8 cellular contexts compared by ENCODE assay signal in the genomic region with DNA sequence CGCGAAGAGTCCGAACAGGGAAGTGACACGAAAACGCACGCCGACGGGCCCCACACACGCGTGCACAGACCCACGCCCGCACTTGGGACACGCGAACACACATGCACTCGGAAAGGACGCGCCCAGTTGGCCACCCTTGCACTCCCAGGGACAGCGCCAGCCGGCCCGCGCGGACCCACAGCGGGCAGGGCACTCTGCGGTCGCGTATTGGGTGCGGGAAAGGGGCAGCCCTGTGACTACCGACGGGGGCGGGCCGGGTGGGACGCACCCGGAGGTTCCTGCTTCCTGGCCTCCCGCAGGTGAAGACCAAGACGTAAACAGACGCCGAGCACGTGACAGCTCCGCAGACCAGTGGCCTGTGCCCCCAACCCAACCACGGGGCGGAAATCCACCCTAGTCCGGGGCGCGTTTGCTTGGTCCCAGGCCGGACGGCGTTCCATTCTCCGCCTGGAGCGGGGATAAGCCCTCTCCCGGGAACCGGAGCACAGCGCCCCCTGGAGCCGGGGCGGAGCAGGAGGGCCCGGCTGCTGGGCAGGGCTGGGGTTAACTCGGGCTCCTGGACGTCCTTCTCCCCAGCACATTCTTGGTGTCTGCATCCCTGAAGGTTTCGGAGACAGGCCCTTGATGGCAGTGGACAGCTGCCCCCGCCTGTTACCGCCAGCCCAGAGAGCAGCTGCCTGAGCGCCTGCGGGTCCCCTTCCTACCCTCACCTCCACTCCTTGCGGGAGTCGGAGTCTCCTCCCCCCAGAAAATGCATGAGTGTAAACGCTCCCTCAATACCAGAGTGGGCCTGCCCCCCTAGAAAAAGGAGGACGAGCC. TPM values are rescaled to one million over a fixed set of nuclear protein-coding genes. Genes with fewer than 3 reads are reported as not detected.
DNase-seq lines count a peak whose midpoint lies in the region; ATAC-seq and TF ChIP-seq lines count a peak whose summit lies in the region.

No MANE protein-coding gene starts in this region.

- peak overlapping the region; percentile 83 for H3K27ac ChIP-seq in CD4-positive, alpha-beta memory T cell (ENCODE audit: low read depth, low read length)
- H3K27ac ChIP-seq in right atrium auricular region (peak overlapping the region; percentile 99 to 100), aorta (ENCODE audit: low read depth in 1 of 2, low read length in 2 of 2) (peak overlapping the region; percentile 30 to 68)

- H3K4me1 Mint-ChIP-seq in CD4-positive, alpha-beta memory T cell: peaks cover 15 to 34% (median 24%) of the 10 kb centered on the region in 4 donors
- H3K4me1 Mint-ChIP-seq in T-cell: peaks cover 24 to 32% (median 30%) of the 10 kb centered on the region in 3 donors

- peak overlapping the region; percentile 84 to 98 (median 91) for H3K4me3 Mint-ChIP-seq in CD4-positive, alpha-beta memory T cell
- H3K4me3 Mint-ChIP-seq in T-cell: peak overlapping the region; percentile 78 to 95 (median 92)

- 0% methylated on average over 56 to 66 of the region's 66 CpGs for WGBS in aorta, 2 donors

- peaks cover 0 to 3% (median 0%) of the 10 kb centered on the region in 8 donors for H3K9me3 Mint-ChIP-seq in CD4-positive, alpha-beta memory T cell
- no peaks in the 10 kb centered on the region for H3K9me3 Mint-ChIP-seq in T-cell

- POLR2A ChIA-PET in CD4-positive, alpha-beta memory T cell (lab: Charles Lee; ENCODE audit: partially characterized antibody): interaction anchor here (0.7 to 6.1 kb wide), 18 partner anchors 9 to 471 kb away, joined by 3 to 90 read pairs (median 4); a partner anchor contains a TSS
- POLR2A ChIA-PET in T-cell (lab: Charles Lee): interaction anchor here in 1 of 2 donors (1.0 kb wide), 1 partner anchor 35 kb away, joined by 3 read pairs; no protein-coding TSS in a partner anchor

- peak; percentile 94 to 95 for TF ChIP-seq CTCF in right atrium auricular region (IDR thresholded peaks at IDR 0.05)

- H3K27me3 Mint-ChIP-seq in CD4-positive, alpha-beta memory T cell: no peaks in the 10 kb centered on the region
- no peaks in the 10 kb centered on the region for H3K27me3 Mint-ChIP-seq in T-cell

- H3K27me3 ChIP-seq in CD4-positive, alpha-beta memory T cell (ENCODE audit: insufficient read depth, low read length): no peaks in the 10 kb centered on the region
- no peaks in the 10 kb centered on the region for H3K27me3 ChIP-seq in right atrium auricular region
- no peaks in the 10 kb centered on the region for H3K27me3 ChIP-seq in aorta (ENCODE audit: control insufficient read depth in 1 of 2, insufficient read depth in 2 of 2, low read length in 1 of 2)

- intact Hi-C loops in CD4-positive, alpha-beta memory T cell (cut with micrococcal nuclease): loop anchor here (1.0 to 10.0 kb wide), 8 partner anchors 10 to 463 kb away; a partner anchor contains a TSS
- intact Hi-C loops in aorta (cut with DNase I): loop anchor here (2.0 to 5.0 kb wide), 3 partner anchors 15 to 70 kb away; a partner anchor contains a TSS

- H3K36me3 ChIP-seq in CD4-positive, alpha-beta memory T cell (ENCODE audit: insufficient read depth, low read length): no peaks in the 10 kb centered on the region
- H3K36me3 ChIP-seq in right atrium auricular region: peaks cover 11% of the 10 kb centered on the region
- H3K36me3 ChIP-seq in aorta (ENCODE audit: control insufficient read depth in 1 of 2, insufficient read depth in 2 of 2, low read length in 1 of 2): no peaks in the 10 kb centered on the region

- H3K9me3 ChIP-seq in CD4-positive, alpha-beta memory T cell (ENCODE audit: control insufficient read depth in 1 of 2, low read length in 2 of 2): no peaks in the 10 kb centered on the region
- H3K9me3 ChIP-seq in right atrium auricular region (no peaks in the 10 kb centered on the region), aorta (ENCODE audit: control insufficient read depth, low read length) (no peaks in the 10 kb centered on the region)

- DNase-seq in CD4-positive, alpha-beta memory T cell: peak; percentile 68 to 80 (median 72)
- DNase-seq in LoVo (ENCODE audit: low spot score) (peak; percentile 77), T-cell (peak in 33 of 34 experiments; percentile 27 to 78 (median 51)), amygdala (lab: John Stamatoyannopoulos, UW) (peak in 40 of 56 donors; percentile 37 to 89 (median 72)), right atrium auricular region (ENCODE audit: low spot score) (peak; percentile 70), putamen (ENCODE audit: low spot score) (peak; percentile 61), aorta (peak; percentile 91 to 94)

- CTCF ChIA-PET in CD4-positive, alpha-beta memory T cell (lab: Charles Lee; ENCODE audit: partially characterized antibody): interaction anchor here (0.9 to 12.0 kb wide), 25 partner anchors 10 to 1126 kb away, joined by 3 to 171 read pairs (median 6); a partner anchor contains a TSS
- CTCF ChIA-PET in T-cell (lab: Charles Lee): interaction anchor here (0.5 to 2.6 kb wide), 19 partner anchors 10 to 498 kb away, joined by 3 to 11 read pairs (median 5); a partner anchor contains a TSS

- peak; percentile 29 for ATAC-seq in GM19397 (IDR thresholded peaks at IDR 0.05; ENCODE audit: unreplicated experiment)
- ATAC-seq in T-cell (replicated peaks in 1 of 4): peak; percentile 45 to 56 (median 54)
- ATAC-seq in aorta (ENCODE audit: low FRiP score): peak; percentile 73

- H3K4me3 ChIP-seq in CD4-positive, alpha-beta memory T cell (ENCODE audit: low read length in 2 of 2): peak overlapping the region; percentile 44 to 64
- H3K4me3 ChIP-seq in right atrium auricular region (peak overlapping the region; percentile 88 to 93), aorta (ENCODE audit: low read length in 2 of 2) (peak overlapping the region; percentile 46 to 69)

- H3K4me1 ChIP-seq in CD4-positive, alpha-beta memory T cell (ENCODE audit: insufficient read depth, low read length): peaks cover 24% of the 10 kb centered on the region
- H3K4me1 ChIP-seq in right atrium auricular region: peaks cover 0 to 53% of the 10 kb centered on the region in 2 donors
- H3K4me1 ChIP-seq in aorta (ENCODE audit: control insufficient read depth in 1 of 2, insufficient read depth in 2 of 2, low read length in 2 of 2): no peaks in the 10 kb centered on the region

- peak overlapping the region; percentile 82 to 98 (median 95) for H3K27ac Mint-ChIP-seq in CD4-positive, alpha-beta memory T cell
- peak overlapping the region; percentile 95 to 97 for H3K27ac Mint-ChIP-seq in T-cell

- H3K36me3 Mint-ChIP-seq in CD4-positive, alpha-beta memory T cell: peaks cover 4 to 26% of the 10 kb centered on the region in 2 donors
- H3K36me3 Mint-ChIP-seq in T-cell: peaks cover 4% of the 10 kb centered on the region

RNA-seq across cellular contexts. Expression of a gene that starts 2.0 kb away (rescaled TPM):
- total RNA-seq in CD4-positive, alpha-beta memory T cell: 10 to 100 TPM; 33.4 to 33.9 TPM
- polyA plus RNA-seq in CD4-positive, alpha-beta memory T cell: 10 to 100 TPM in 1 of 2 donors, 1 to 10 TPM in 1; 8.4 to 19.9 TPM
- total RNA-seq in T-cell (10 to 100 TPM; 16.4 to 39.5 (median 35.4) TPM), right atrium auricular region (10 to 100 TPM; 40.0 to 71.0 TPM), aorta (10 to 100 TPM; 94.0 to 95.3 TPM)
- 100 to 1,000 TPM in 1 of 2 donors, 10 to 100 TPM in 1; 38.3 to 108 TPM for polyA plus RNA-seq in aorta

RNA-seq across cellular contexts. Expression of a gene that starts 10.2 kb away (rescaled TPM):
- total RNA-seq in CD4-positive, alpha-beta memory T cell: 10 to 100 TPM; 11.5 to 14.3 TPM
- polyA plus RNA-seq in CD4-positive, alpha-beta memory T cell: 10 to 100 TPM in 1 of 2 donors, 1 to 10 TPM in 1; 5.0 to 10.3 TPM
- total RNA-seq in T-cell: 10 to 100 TPM in 3 of 5 donors, 1 to 10 TPM in 2; 5.3 to 20.2 (median 16.9) TPM
- total RNA-seq in right atrium auricular region: 1 to 10 TPM; 5.5 to 7.1 TPM
- 1 to 10 TPM; 4.6 to 5.7 TPM for total RNA-seq in aorta
- polyA plus RNA-seq in aorta: 1 to 10 TPM; 3.0 to 4.5 TPM

RNA-seq across cellular contexts. Expression of a gene that starts 10.3 kb away (rescaled TPM):
- 10 to 100 TPM; 65.8 to 71.6 TPM for total RNA-seq in CD4-positive, alpha-beta memory T cell
- polyA plus RNA-seq in CD4-positive, alpha-beta memory T cell: 100 to 1,000 TPM; 110 to 114 TPM
- total RNA-seq in T-cell (10 to 100 TPM; 36.2 to 67.6 (median 60.4) TPM), right atrium auricular region (10 to 100 TPM; 60.1 to 88.4 TPM), aorta (10 to 100 TPM; 38.9 to 59.8 TPM)
- 100 to 1,000 TPM in 1 of 2 donors, 10 to 100 TPM in 1; 69.4 to 104 TPM for polyA plus RNA-seq in aorta

RNA-seq across cellular contexts. Expression of a gene that starts 28.3 kb away (rescaled TPM):
- 1 to 10 TPM; 1.1 to 1.4 TPM for total RNA-seq in CD4-positive, alpha-beta memory T cell
- polyA plus RNA-seq in CD4-positive, alpha-beta memory T cell: under 1 TPM in 1 of 2 donors, not detected in 1; 0.26 TPM
- total RNA-seq in T-cell (1 to 10 TPM; 1.1 to 2.8 (median 1.4) TPM), right atrium auricular region (1 to 10 TPM; 3.4 to 4.0 TPM), aorta (1 to 10 TPM; 1.5 to 4.2 TPM)
- polyA plus RNA-seq in aorta: 1 to 10 TPM; 2.1 to 7.5 TPM

RNA-seq across cellular contexts. Expression of a gene that starts 33.4 kb away (rescaled TPM):
- total RNA-seq in CD4-positive, alpha-beta memory T cell: 1 to 10 TPM; 1.1 to 1.8 TPM
- under 1 TPM; 0.20 to 0.29 TPM for polyA plus RNA-seq in CD4-positive, alpha-beta memory T cell
- total RNA-seq in T-cell (1 to 10 TPM; 1.7 to 2.7 (median 2.3) TPM), right atrium auricular region (1 to 10 TPM in 1 of 2 donors, under 1 TPM in 1; 0.59 to 1.3 TPM), aorta (1 to 10 TPM; 1.1 to 1.6 TPM)
- polyA plus RNA-seq in aorta: 1 to 10 TPM in 1 of 2 donors, under 1 TPM in 1; 0.97 to 3.9 TPM

Comparison
In these comparisons a context has a peak if more than half of its experiments do, and no peak if none do; other contexts are left out.
1. Peak in every context shown above with its lines: DNase-seq, ATAC-seq, H3K4me3 ChIP-seq and H3K27ac ChIP-seq.
2. H3K27ac ChIP-seq: peak in every context shown above with its lines; median percentile 100 in right atrium auricular region; 83 in CD4-positive, alpha-beta memory T cell; 49 in aorta.